In the genomic region with DNA sequence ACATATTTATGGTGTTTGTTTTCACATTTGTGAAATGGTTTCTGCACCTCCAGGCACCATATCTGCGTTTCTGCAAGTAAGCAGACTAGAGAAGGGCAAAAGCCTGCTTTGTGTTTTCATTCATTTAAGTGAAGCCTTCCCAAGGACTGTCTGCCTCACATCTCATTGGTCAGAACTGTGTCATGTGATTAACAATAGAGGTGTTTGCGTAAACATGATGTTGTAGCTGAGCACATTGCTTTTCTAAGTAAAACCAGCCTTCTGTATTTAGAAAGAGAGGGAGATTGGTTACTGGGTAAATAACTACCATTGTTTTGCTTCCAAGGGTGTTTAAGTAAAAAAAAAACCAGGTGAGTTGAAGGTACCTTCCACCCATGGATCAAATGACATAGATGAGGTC, we compare ENCODE assay signal across 12 cellular contexts. TPM values are rescaled to one million over a fixed set of nuclear protein-coding genes. Genes with fewer than 3 reads are reported as not detected.
A peak's percentile ranks its signal among the peaks of the same experiment; 100 is the strongest.
DNase-seq lines count a peak whose midpoint lies in the region; ATAC-seq and TF ChIP-seq lines count a peak whose summit lies in the region.
"Had no signal": no experiment of that assay in that cellular context is flagged by ENCODE, and none has a peak within 500 bp of the region (broad histone marks: within the 10 kb centered on the region; RNA-seq: fewer than 3 reads in every experiment).

No MANE protein-coding gene starts in this region.

- no peak for ATAC-seq in HG02970 (IDR thresholded peaks at IDR 0.05; ENCODE audit: low FRiP score, unreplicated experiment)

- no peak overlapping the region for H2BK15ac ChIP-seq in mesenchymal stem cell (ENCODE audit: low read depth, poor library complexity, severe bottlenecking)

- peak overlapping the region; percentile 12 for H3K18ac ChIP-seq in trophoblast cell (ENCODE audit: low read length)
- no peak overlapping the region for H3K18ac ChIP-seq in mesenchymal stem cell (ENCODE audit: low read depth in 1 of 2, low read length in 2 of 2)

- H2BK5ac ChIP-seq in trophoblast cell (ENCODE audit: low read depth, low read length, poor library complexity), result no peak overlapping the region
- H2BK5ac ChIP-seq in mesenchymal stem cell (ENCODE audit: low read depth, low read length, poor library complexity, severe bottlenecking), result no peak overlapping the region

- DNase-seq in NCI-H2196 (lab: John Stamatoyannopoulos, UW; ENCODE audit: unreplicated experiment) (peak; percentile 84), trophoblast cell (peak in 1 of 2 donors; percentile 61), NCI-H1105 treated with DMSO at 0.1 percent for 48 hours (lab: John Stamatoyannopoulos, UW) (no peak), mesenchymal stem cell (no peak)
- DNase-seq: dorsolateral prefrontal cortex, IMR-90, NCI-H526 treated with DMSO at 0.1 percent for 48 hours had no signal

- no peak for TF ChIP-seq EP300 in Ishikawa (IDR thresholded peaks at IDR 0.05; ENCODE audit: borderline replicate concordance)

- H3K4me2 ChIP-seq in trophoblast cell (ENCODE audit: low read length), result no peak overlapping the region
- H3K4me2 ChIP-seq in mesenchymal stem cell (ENCODE audit: low read length, poor library complexity, severe bottlenecking), result no peak overlapping the region

- H4K12ac ChIP-seq in trophoblast cell (ENCODE audit: low read depth, low read length), result no peak overlapping the region

- H2AFZ ChIP-seq in trophoblast cell (ENCODE audit: insufficient read depth, low read length, poor library complexity), result no peak overlapping the region
- no peak overlapping the region for H2AFZ ChIP-seq in mesenchymal stem cell (ENCODE audit: low read depth, low read length)

- no CpG with 5 or more reads among the region's 2 CpGs for WGBS in trophoblast cell (ENCODE audit: extremely low coverage, insufficient coverage, insufficient read length)
- WGBS in mesenchymal stem cell, result 100% methylated on average over 2 of the region's 2 CpGs

- H4K91ac ChIP-seq in trophoblast cell (ENCODE audit: low read depth, low read length), result no peak overlapping the region
- H4K91ac ChIP-seq in mesenchymal stem cell (ENCODE audit: low read length), result no peak overlapping the region

- H2BK120ac ChIP-seq in trophoblast cell (ENCODE audit: insufficient read depth, low read length, poor library complexity) (no peak overlapping the region), mesenchymal stem cell (ENCODE audit: low read depth, low read length) (no peak overlapping the region)

- H3K4ac ChIP-seq in trophoblast cell (ENCODE audit: low read depth, low read length), result no peak overlapping the region
- H3K4ac ChIP-seq in mesenchymal stem cell (ENCODE audit: low read depth in 1 of 2, low read length in 2 of 2), result no peak overlapping the region

- H3K79me1 ChIP-seq in trophoblast cell (ENCODE audit: low read length), result peaks cover 9% of the 10 kb centered on the region
- H3K79me1 ChIP-seq in mesenchymal stem cell (replicated peaks; ENCODE audit: low read length, poor library complexity, severe bottlenecking), result no peaks in the 10 kb centered on the region

- H2BK12ac ChIP-seq in trophoblast cell (ENCODE audit: low read length), result peak overlapping the region; percentile 61
- no peak overlapping the region for H2BK12ac ChIP-seq in mesenchymal stem cell (ENCODE audit: low read length in 2 of 2)

- H3K14ac ChIP-seq in trophoblast cell (ENCODE audit: low read length) (peak overlapping the region; percentile 22), mesenchymal stem cell (ENCODE audit: low read length in 2 of 2) (no peak overlapping the region)

- H3K27ac ChIP-seq in duodenal mucosa (ENCODE audit: low read depth, low read length) (peak overlapping the region; percentile 39), trophoblast cell (ENCODE audit: low read depth, low read length) (no peak overlapping the region), mesenchymal stem cell (ENCODE audit: low read length, poor library complexity, severe bottlenecking) (no peak overlapping the region)
- H3K27ac ChIP-seq: SK-N-MC had no signal

- H3K4me3 ChIP-seq in duodenal mucosa (ENCODE audit: low read depth in 1 of 2, low read length in 2 of 2) (no peak overlapping the region), trophoblast cell (ENCODE audit: low read depth, low read length) (no peak overlapping the region), mesenchymal stem cell (ENCODE audit: insufficient read depth in 1 of 2, low read depth in 1 of 2, low read length in 2 of 2) (no peak overlapping the region)
- H3K4me3 ChIP-seq: dorsolateral prefrontal cortex, SK-N-MC, skin epidermis had no signal

- H2AK5ac ChIP-seq in trophoblast cell (ENCODE audit: low read length) (no peak overlapping the region), mesenchymal stem cell (ENCODE audit: low read length, severe bottlenecking) (no peak overlapping the region)

- no peak for TF ChIP-seq RAD21 in Ishikawa (IDR thresholded peaks at IDR 0.05; ENCODE audit: low read depth)

- peaks cover 0 to 9% of the 10 kb centered on the region in 2 donors for H3K36me3 ChIP-seq in duodenal mucosa (ENCODE audit: control insufficient read depth in 1 of 2, insufficient read depth in 2 of 2, low read length in 2 of 2)
- peaks cover 2 to 4% of the 10 kb centered on the region in 2 experiments for H3K36me3 ChIP-seq in trophoblast cell (ENCODE audit: control insufficient read depth in 1 of 2, insufficient read depth in 2 of 2, low read length in 2 of 2)
- no peaks in the 10 kb centered on the region for H3K36me3 ChIP-seq in mesenchymal stem cell (ENCODE audit: control insufficient read depth in 1 of 2, insufficient read depth in 2 of 2, low read depth in 1 of 2, low read length in 2 of 2)

- H3K9ac ChIP-seq in duodenal mucosa (ENCODE audit: low read depth in 1 of 2, low read length in 2 of 2) (no peak overlapping the region), trophoblast cell (ENCODE audit: low read length) (no peak overlapping the region), mesenchymal stem cell (ENCODE audit: low read length) (no peak overlapping the region)

- no peaks in the 10 kb centered on the region for H3K27me3 ChIP-seq in duodenal mucosa (ENCODE audit: control insufficient read depth in 1 of 2, insufficient read depth in 2 of 2, low read length in 2 of 2)
- no peaks in the 10 kb centered on the region for H3K27me3 ChIP-seq in trophoblast cell (ENCODE audit: insufficient read depth, low read length)
- no peaks in the 10 kb centered on the region for H3K27me3 ChIP-seq in mesenchymal stem cell (ENCODE audit: control insufficient read depth in 1 of 2, insufficient read depth in 1 of 2, low read length in 2 of 2)
- H3K27me3 ChIP-seq: dorsolateral prefrontal cortex had no signal

- H4K8ac ChIP-seq in trophoblast cell (ENCODE audit: low read depth, low read length) (no peak overlapping the region), mesenchymal stem cell (ENCODE audit: low read length) (no peak overlapping the region)

- H3K9me3 ChIP-seq in duodenal mucosa (ENCODE audit: control insufficient read depth in 1 of 2, low read length in 2 of 2) (no peaks in the 10 kb centered on the region), trophoblast cell (ENCODE audit: insufficient read depth, low read depth, low read length) (no peaks in the 10 kb centered on the region), mesenchymal stem cell (ENCODE audit: control insufficient read depth, low read length) (no peaks in the 10 kb centered on the region)

- H3K23ac ChIP-seq in trophoblast cell (ENCODE audit: low read length) (no peak overlapping the region), mesenchymal stem cell (ENCODE audit: low read length in 2 of 2) (no peak overlapping the region)

- H3K4me1 ChIP-seq in duodenal mucosa (ENCODE audit: control insufficient read depth in 1 of 2, insufficient read depth in 2 of 2, low read length in 2 of 2) (peaks cover 34 to 47% of the 10 kb centered on the region in 2 donors), trophoblast cell (ENCODE audit: control insufficient read depth in 1 of 2, insufficient read depth in 2 of 2, low read length in 2 of 2) (peaks cover 14 to 23% of the 10 kb centered on the region in 2 experiments), mesenchymal stem cell (ENCODE audit: control insufficient read depth, insufficient read depth, low read depth, low read length) (peaks cover 4% of the 10 kb centered on the region)

- peaks cover 4% of the 10 kb centered on the region for H3K79me2 ChIP-seq in trophoblast cell (ENCODE audit: control insufficient read depth, insufficient read depth, low read length, poor library complexity)

TF ChIP-seq in Ishikawa, 13 proteins besides CTCF, POLR2A, EP300 and RAD21:
- TF ChIP-seq, protein P1, sequence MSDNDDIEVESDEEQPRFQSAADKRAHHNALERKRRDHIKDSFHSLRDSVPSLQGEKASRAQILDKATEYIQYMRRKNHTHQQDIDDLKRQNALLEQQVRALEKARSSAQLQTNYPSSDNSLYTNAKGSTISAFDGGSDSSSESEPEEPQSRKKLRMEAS (IDR thresholded peaks at IDR 0.05), result no peak
- TF ChIP-seq, protein P2, sequence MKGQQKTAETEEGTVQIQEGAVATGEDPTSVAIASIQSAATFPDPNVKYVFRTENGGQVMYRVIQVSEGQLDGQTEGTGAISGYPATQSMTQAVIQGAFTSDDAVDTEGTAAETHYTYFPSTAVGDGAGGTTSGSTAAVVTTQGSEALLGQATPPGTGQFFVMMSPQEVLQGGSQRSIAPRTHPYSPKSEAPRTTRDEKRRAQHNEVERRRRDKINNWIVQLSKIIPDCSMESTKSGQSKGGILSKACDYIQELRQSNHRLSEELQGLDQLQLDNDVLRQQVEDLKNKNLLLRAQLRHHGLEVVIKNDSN (IDR thresholded peaks at IDR 0.05), result peak; percentile 60
- TF ChIP-seq EGR1 (IDR thresholded peaks at IDR 0.05), result no peak

RNA-seq across cellular contexts. Expression of a gene that starts 39.7 kb away (rescaled TPM):
- polyA plus RNA-seq in trophoblast cell (2013), result 23.8 and 24.4 TPM in 2 replicates
- polyA plus RNA-seq in mesenchymal stem cell (2013, experiment 1 of 2), result 2.8 TPM
- 3.0 TPM for polyA plus RNA-seq in mesenchymal stem cell (2013, experiment 2 of 2)
